In the genomic region with DNA sequence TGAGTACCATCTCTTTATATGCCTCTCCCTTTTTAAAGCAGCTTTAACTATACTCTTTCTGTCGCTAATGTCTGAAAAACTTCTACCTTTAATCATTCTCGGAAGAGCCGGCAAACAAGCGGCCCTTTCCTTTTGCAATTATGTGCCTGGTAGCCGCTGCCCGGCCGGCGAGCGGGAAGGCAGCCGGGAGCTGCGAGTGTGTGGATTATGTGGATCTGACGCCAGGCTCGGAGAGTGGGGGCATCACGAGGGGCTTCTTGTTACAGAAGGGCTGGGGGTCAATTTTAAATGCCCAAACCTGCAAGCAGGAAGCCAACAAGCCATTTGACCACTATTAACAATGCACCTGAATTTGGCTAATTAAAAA, we compare ENCODE assay signal across 21 cellular contexts.
A peak's percentile ranks its signal among the peaks of the same experiment; 100 is the strongest.
DNase-seq lines count a peak whose midpoint lies in the region; ATAC-seq and TF ChIP-seq lines count a peak whose summit lies in the region.
"Had no signal": no experiment of that assay in that cellular context is flagged by ENCODE, and none has a peak within 500 bp of the region (broad histone marks: within the 10 kb centered on the region; RNA-seq: fewer than 3 reads in every experiment).

No MANE protein-coding gene starts in this region.

- no peak overlapping the region for H3K9ac ChIP-seq in iPS-18a (ENCODE audit: low read length)

- DNase-seq in NCI-H510A treated with DMSO at 0.1 percent for 48 hours (lab: John Stamatoyannopoulos, UW) (peak; percentile 53), NCI-H510A (lab: John Stamatoyannopoulos, UW) (no peak), retinal pigment epithelial cell (ENCODE audit: low read depth) (no peak), putamen (ENCODE audit: low spot score) (no peak)
- DNase-seq: ACHN; activated CD4-positive, CD25-positive, alpha-beta regulatory T cell; activated CD8-positive, alpha-beta T cell treated with anti-CD3 and anti-CD28 coated beads for 36 hours; activated T-cell treated with anti-CD3 and anti-CD28 coated beads, Interleukin-2, amount 50 U/mL, for 48 hours; colonic mucosa; DMS 273 treated with DMSO at 0.1 percent for 48 hours; hippocampal formation; KBM-7; NCI-H2107; stimulated activated CD4-positive, alpha-beta T cell treated with anti-CD3 and anti-CD28 coated beads, Interleukin-12 subunit alpha, Interleukin-12 subunit beta, amount 100 ng/mL, for 4 hours; stimulated activated CD8-positive, alpha-beta memory T cell treated with anti-CD3 and anti-CD28 coated beads, Interleukin-4, amount 100 ng/mL, for 48 hours had no signal

- no peak for ATAC-seq in HG03196 (IDR thresholded peaks at IDR 0.05; ENCODE audit: unreplicated experiment)
- no peak for ATAC-seq in HG03095 (IDR thresholded peaks at IDR 0.05; ENCODE audit: unreplicated experiment)
- ATAC-seq: activated CD8-positive, alpha-beta T cell treated with anti-CD3 and anti-CD28 coated beads for 36 hours; body of pancreas; GM12878 had no signal

- H3K36me3 ChIP-seq in iPS-18a (ENCODE audit: control insufficient read depth, low read depth, low read length) = no peaks in the 10 kb centered on the region
- H3K36me3 ChIP-seq: colonic mucosa had no signal

- H3K27ac ChIP-seq in VCaP (peak overlapping the region; percentile 13; the same call in 1 of the 2 replicates), iPS-18a (ENCODE audit: low read length) (no peak overlapping the region)
- H3K27ac ChIP-seq: body of pancreas, colonic mucosa had no signal

- no peak for TF ChIP-seq CTCF in VCaP (conservative IDR thresholded peaks at IDR 0.05)
- TF ChIP-seq CTCF in retinal pigment epithelial cell (conservative IDR thresholded peaks at IDR 0.05; ENCODE audit: low read depth, low read length) = no peak

- H3K4me1 ChIP-seq in iPS-18a (ENCODE audit: control insufficient read depth, low read depth, low read length) = peaks cover 7% of the 10 kb centered on the region
- H3K4me1 ChIP-seq: colonic mucosa had no signal

- peaks cover 10% of the 10 kb centered on the region for H3K27me3 ChIP-seq in iPS-18a (ENCODE audit: control insufficient read depth, insufficient read depth, low read length)
- H3K27me3 ChIP-seq: body of pancreas had no signal

- H3K4me3 ChIP-seq in iPS-18a (ENCODE audit: low read length) (peak overlapping the region; percentile 35), retinal pigment epithelial cell (ENCODE audit: low read length) (peak overlapping the region; percentile 24)
- H3K4me3 ChIP-seq: body of pancreas, colonic mucosa, GM12878 had no signal

- H3K9me3 ChIP-seq in iPS-18a (ENCODE audit: control insufficient read depth, low read depth, low read length) = no peaks in the 10 kb centered on the region
- H3K9me3 ChIP-seq: body of pancreas, colonic mucosa had no signal
